9 cellular contexts compared by ENCODE assay signal in the genomic region with DNA sequence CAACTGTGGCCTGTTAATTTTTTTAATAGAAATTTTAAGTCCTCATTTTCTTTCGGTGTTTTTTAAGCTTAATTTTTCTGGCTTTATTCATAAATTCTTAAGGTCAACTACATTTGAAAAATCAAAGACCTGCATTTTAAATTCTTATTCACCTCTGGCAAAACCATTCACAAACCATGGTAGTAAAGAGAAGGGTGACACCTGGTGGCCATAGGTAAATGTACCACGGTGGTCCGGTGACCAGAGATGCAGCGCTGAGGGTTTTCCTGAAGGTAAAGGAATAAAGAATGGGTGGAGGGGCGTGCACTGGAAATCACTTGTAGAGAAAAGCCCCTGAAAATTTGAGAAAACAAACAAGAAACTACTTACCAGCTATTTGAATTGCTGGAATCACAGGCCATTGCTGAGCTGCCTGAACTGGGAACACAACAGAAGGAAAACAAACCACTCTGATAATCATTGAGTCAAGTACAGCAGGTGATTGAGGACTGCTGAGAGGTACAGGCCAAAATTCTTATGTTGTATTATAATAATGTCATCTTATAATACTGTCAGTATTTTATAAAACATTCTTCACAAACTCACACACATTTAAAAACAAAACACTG. TPM values are rescaled to one million over a fixed set of nuclear protein-coding genes. Genes with fewer than 3 reads are reported as not detected.
A peak's percentile ranks its signal among the peaks of the same experiment; 100 is the strongest.
DNase-seq lines count a peak whose midpoint lies in the region; ATAC-seq, FAIRE-seq and TF ChIP-seq lines count a peak whose summit lies in the region.
"Had no signal": no experiment of that assay in that cellular context is flagged by ENCODE, and none has a peak within 500 bp of the region (broad histone marks: within the 10 kb centered on the region; RNA-seq: fewer than 3 reads in every experiment).

No MANE protein-coding gene starts in this region.

- ATAC-seq in A549 (peak; percentile 91 to 92), HG03025 (IDR thresholded peaks at IDR 0.05; ENCODE audit: low FRiP score, unreplicated experiment) (no peak)

- H3K36me3 ChIP-seq in breast epithelium (no peaks in the 10 kb centered on the region), kidney (ENCODE audit: control insufficient read depth in 1 of 2, insufficient read depth in 2 of 2, low read length in 2 of 2) (no peaks in the 10 kb centered on the region)

- no peak for FAIRE-seq in A549 (lab: Jason Lieb, UNC)
- peak; percentile 82 for FAIRE-seq in kidney (lab: Jason Lieb, UNC)

- TF ChIP-seq POLR2A in A549 (IDR thresholded peaks at IDR 0.05; ENCODE audit: low read length) (no peak), breast epithelium (IDR thresholded peaks at IDR 0.05) (no peak)

- H3K4me2 ChIP-seq in A549 = peak overlapping the region; percentile 26; the same call in 2 of the 3 replicates

- CTCF ChIA-PET in A549 (lab: Yijun Ruan, JAX) = interaction anchor here (0.6 to 20.7 kb wide), 15 partner anchors 9 to 92 kb away, joined by 3 to 580 read pairs (median 6); partner anchors contain the start of gene HFE

- intact Hi-C loops in breast epithelium (cut with DNase I; ENCODE audit: low total_unique reads) = no loop called here
- intact Hi-C loops in kidney (cut with DNase I) = loop anchor here (5.0 kb wide), 1 partner anchor 35 kb away; no protein-coding TSS in a partner anchor

- no peak overlapping the region for H3K9ac ChIP-seq in kidney (ENCODE audit: low read length in 2 of 2)

- H3K27ac ChIP-seq in A549 = peak overlapping the region; percentile 13 to 73; a peak in 4 of 6 replicates
- H3K27ac ChIP-seq in VCaP = no peak overlapping the region
- no peak overlapping the region for H3K27ac ChIP-seq in breast epithelium
- no peak overlapping the region for H3K27ac ChIP-seq in kidney (ENCODE audit: low read depth in 2 of 2, low read length in 2 of 2)
- H3K27ac ChIP-seq: skin epidermis had no signal

- WGBS in A549 (ENCODE audit: missing lambda C conversion rate) = 2% methylated on average over 5 of the region's 5 CpGs

- POLR2A ChIA-PET in A549 (lab: Yijun Ruan, JAX) = no interaction called here

- H3K27me3 ChIP-seq in breast epithelium = no peaks in the 10 kb centered on the region

- in situ Hi-C loops in GM13977 (cut with MboI; ENCODE audit: low pct_unique_long_range_greater_than_20kb, low sequenced_read_pairs, unreplicated experiment) = no loop called here

- TF ChIP-seq CTCF in A549 (IDR thresholded peaks at IDR 0.05) = peak; percentile 82
- peak; percentile 77 for TF ChIP-seq CTCF in GM13977 (IDR thresholded peaks at IDR 0.05; ENCODE audit: extremely low read depth, insufficient read depth, missing control alignments)
- TF ChIP-seq CTCF in VCaP (conservative IDR thresholded peaks at IDR 0.05) = peak; percentile 90
- TF ChIP-seq CTCF in breast epithelium (IDR thresholded peaks at IDR 0.05) = peak; percentile 56 to 87 (median 81)
- TF ChIP-seq CTCF in kidney (IDR thresholded peaks at IDR 0.05; ENCODE audit: borderline replicate concordance, extremely low read depth, insufficient read depth) = peak; percentile 72

- peak; percentile 77 to 85 for TF ChIP-seq RAD21 in A549 (conservative IDR thresholded peaks at IDR 0.05 in 1 of 2, IDR thresholded peaks at IDR 0.05 in 1 of 2)

- H3K4me1 ChIP-seq in A549 (peaks cover 10% of the 10 kb centered on the region), breast epithelium (no peaks in the 10 kb centered on the region), kidney (ENCODE audit: control insufficient read depth in 1 of 2, insufficient read depth in 1 of 2, low read depth in 1 of 2, low read length in 2 of 2) (no peaks in the 10 kb centered on the region)

- DNase-seq in A549 (ENCODE audit: low read depth in 1 of 2, low spot score in 1 of 2) (peak; percentile 15 to 65), GM13977 (ENCODE audit: low spot score) (peak; percentile 44), NCI-H2081 (lab: John Stamatoyannopoulos, UW) (peak; percentile 73 to 74), breast epithelium (ENCODE audit: low spot score in 2 of 2) (peak in 1 of 2 donors; percentile 51), kidney (no peak)
- DNase-seq in stimulated activated CD4-positive, alpha-beta T cell treated with anti-CD3 and anti-CD28 coated beads, Interleukin-2, amount 100 ng/mL, for 24 hours = peak; percentile 58 to 73

- H3K4me3 ChIP-seq in A549 = no peak overlapping the region
- no peak overlapping the region for H3K4me3 ChIP-seq in breast epithelium
- H3K4me3 ChIP-seq in kidney (ENCODE audit: low read length in 2 of 2) = no peak overlapping the region
- H3K4me3 ChIP-seq: skin epidermis had no signal

- no peak for TF ChIP-seq EP300 in A549 (IDR thresholded peaks at IDR 0.05)

- H3K9me3 ChIP-seq in A549 = no peaks in the 10 kb centered on the region
- no peaks in the 10 kb centered on the region for H3K9me3 ChIP-seq in breast epithelium
- no peaks in the 10 kb centered on the region for H3K9me3 ChIP-seq in kidney (ENCODE audit: control insufficient read depth in 1 of 2, low read length in 2 of 2)

TF ChIP-seq in A549, 52 proteins besides CTCF, POLR2A, EP300 and RAD21:
- TF ChIP-seq SMC3 (IDR thresholded peaks at IDR 0.05) (peak; percentile 93), MAFK (IDR thresholded peaks at IDR 0.05; ENCODE audit: partially characterized antibody) (no peak), ELK1 (IDR thresholded peaks at IDR 0.05; ENCODE audit: low read depth, low read length) (no peak)

RNA-seq across cellular contexts. Expression of gene HFE, which starts 10.1 kb away (rescaled TPM):
- polyA plus RNA-seq in A549 (2011; rRNA removed) (31.7 and 35.9 TPM in 2 replicates), A549 (2017; fragmentation: RNase III; extraction: RNeasy Plus Mini Kit Qiagen cat#74134 plus additional on column Dnase treatment) (15.5 to 19.9 TPM (median 18.1 TPM) in 3 replicates), kidney (ENCODE audit: insufficient read depth, low read depth, low replicate concordance) (6.3 TPM)
- polyA plus RNA-seq in A549 (2012; cell fraction: cytosol; rRNA removed) = 14.3 and 14.8 TPM in 2 replicates
- polyA plus RNA-seq in A549 (2012; cell fraction: nucleus; rRNA removed) = 16.5 and 16.8 TPM in 2 replicates
- polyA minus RNA-seq in A549 (2011; rRNA and poly(A)+ RNA removed) = 25.1 and 35.6 TPM in 2 replicates
- total RNA-seq in breast epithelium (1 to 10 TPM; 5.6 to 9.4 (median 8.6) TPM), kidney (10.6 TPM)

Comparison
In these comparisons a context has a peak if more than half of its experiments do, and no peak if none do; other contexts are left out.
1. H3K27ac ChIP-seq: peak in A549 (2 of 2); none in VCaP (single experiment), breast epithelium (0 of 2) and kidney (0 of 2).
2. Peak in every context shown above with its lines, with median percentiles within 50 percentile points of each other: CTCF ChIP-seq.